ENCODE assay signal across 17 cellular contexts in genomic region chr9:124208571-124208970, GRCh38. TPM values are rescaled to one million over a fixed set of nuclear protein-coding genes. Genes with fewer than 3 reads are reported as not detected.
DNase-seq lines count a peak whose midpoint lies in the region; ATAC-seq and TF ChIP-seq lines count a peak whose summit lies in the region.
"Had no signal": no experiment of that assay in that cellular context is flagged by ENCODE, and none has a peak within 500 bp of the region (broad histone marks: within the 10 kb centered on the region; RNA-seq: fewer than 3 reads in every experiment).

No MANE protein-coding gene starts in this region.

- H3K9me3 Mint-ChIP-seq in activated CD8-positive, alpha-beta T cell treated with anti-CD3 and anti-CD28 coated beads, Interleukin-2, amount 10 ng/mL, durations not matched to agents 7 days and 5 days (ENCODE audit: insufficient read depth), result peaks cover 4% of the 10 kb centered on the region

- CTCF ChIA-PET in activated CD8-positive, alpha-beta T cell treated with anti-CD3 and anti-CD28 coated beads, Interleukin-2, amount 10 ng/mL, durations not matched to agents 7 days and 5 days (lab: Charles Lee), result interaction anchor here (0.8 kb wide), 1 partner anchor 8 kb away, joined by 3 read pairs; no protein-coding TSS in a partner anchor

- no peaks in the 10 kb centered on the region for H3K9me3 ChIP-seq in sigmoid colon
- H3K9me3 ChIP-seq: A549, left ventricle myocardium inferior, tibial artery had no signal

- ATAC-seq in HG02678 (IDR thresholded peaks at IDR 0.05; ENCODE audit: unreplicated experiment) (peak; percentile 45), GM18867 (IDR thresholded peaks at IDR 0.05; ENCODE audit: unreplicated experiment) (no peak)
- ATAC-seq in activated CD8-positive, alpha-beta T cell treated with anti-CD3 and anti-CD28 coated beads, Interleukin-2, amount 10 ng/mL, durations not matched to agents 7 days and 5 days, result peak; percentile 77

- H3K36me3 ChIP-seq in sigmoid colon, result no peaks in the 10 kb centered on the region
- H3K36me3 ChIP-seq: left ventricle myocardium inferior, tibial artery had no signal

- POLR2A ChIA-PET in activated CD8-positive, alpha-beta T cell treated with anti-CD3 and anti-CD28 coated beads, Interleukin-2, amount 10 ng/mL, durations not matched to agents 7 days and 5 days (lab: Charles Lee), result no interaction called here

- H3K4me1 ChIP-seq in sigmoid colon, result no peaks in the 10 kb centered on the region
- H3K4me1 ChIP-seq: A549, tibial artery had no signal

- 65 to 89% methylated on average over 3 of the region's 3 CpGs for WGBS in sigmoid colon, 2 donors

- no peak overlapping the region for H3K27ac ChIP-seq in sigmoid colon
- H3K27ac ChIP-seq: A549, left ventricle myocardium inferior, tibial artery had no signal

- no peak for TF ChIP-seq EP300 in sigmoid colon (IDR thresholded peaks at IDR 0.05)

- H3K36me3 Mint-ChIP-seq in activated CD8-positive, alpha-beta T cell treated with anti-CD3 and anti-CD28 coated beads, Interleukin-2, amount 10 ng/mL, durations not matched to agents 7 days and 5 days (ENCODE audit: low read depth), result peaks cover 19% of the 10 kb centered on the region

- no peaks in the 10 kb centered on the region for H3K27me3 Mint-ChIP-seq in activated CD8-positive, alpha-beta T cell treated with anti-CD3 and anti-CD28 coated beads, Interleukin-2, amount 10 ng/mL, durations not matched to agents 7 days and 5 days (ENCODE audit: low read depth)

- no peak overlapping the region for H3K4me3 ChIP-seq in sigmoid colon
- H3K4me3 ChIP-seq: A549, left ventricle myocardium inferior, tibial artery had no signal

- intact Hi-C loops in sigmoid colon (cut with DNase I), result no loop called here

- peak overlapping the region; percentile 76 for H3K27ac Mint-ChIP-seq in activated CD8-positive, alpha-beta T cell treated with anti-CD3 and anti-CD28 coated beads, Interleukin-2, amount 10 ng/mL, durations not matched to agents 7 days and 5 days

- TF ChIP-seq CTCF in sigmoid colon (IDR thresholded peaks at IDR 0.05), result no peak

- H3K4me3 Mint-ChIP-seq in activated CD8-positive, alpha-beta T cell treated with anti-CD3 and anti-CD28 coated beads, Interleukin-2, amount 10 ng/mL, durations not matched to agents 7 days and 5 days, result peak overlapping the region; percentile 16
- H3K4me3 Mint-ChIP-seq: H9 had no signal

- H3K4me1 Mint-ChIP-seq in activated CD8-positive, alpha-beta T cell treated with anti-CD3 and anti-CD28 coated beads, Interleukin-2, amount 10 ng/mL, durations not matched to agents 7 days and 5 days (ENCODE audit: low read depth), result peaks cover 72% of the 10 kb centered on the region

- DNase-seq in activated CD4-positive, alpha-beta T cell treated with anti-CD3 and anti-CD28 coated beads for 48 hours, result peak; percentile 24
- no peak for DNase-seq in activated CD4-positive, alpha-beta T cell treated with anti-CD3 and anti-CD28 coated beads for 1 hour
- peak; percentile 66 for DNase-seq in activated CD8-positive, alpha-beta T cell treated with anti-CD3 and anti-CD28 coated beads, Interleukin-2, amount 10 ng/mL, durations not matched to agents 7 days and 5 days
- DNase-seq in sigmoid colon (peak; percentile 39), NCI-H2227 treated with DMSO at 0.1 percent for 48 hours (lab: John Stamatoyannopoulos, UW) (no peak)
- DNase-seq in effector CD8-positive, alpha-beta T cell (lab: John Stamatoyannopoulos, UW), result no peak
- DNase-seq: caudate nucleus, DMS153, erythroblast, left ventricle myocardium inferior, NCI-H1417 treated with DMSO at 0.1 percent for 48 hours, NCI-H510A treated with DMSO at 0.1 percent for 48 hours, tibial artery had no signal

- H3K27me3 ChIP-seq in sigmoid colon, result no peaks in the 10 kb centered on the region

- no peak for TF ChIP-seq POLR2A in sigmoid colon (IDR thresholded peaks at IDR 0.05)

RNA-seq across cellular contexts. Expression of gene NEK6, which starts 49.2 kb away (rescaled TPM):
- total RNA-seq in activated CD8-positive, alpha-beta T cell treated with anti-CD3 and anti-CD28 coated beads, Interleukin-2, amount 10 ng/mL, durations not matched to agents 7 days and 5 days, result 10 to 100 TPM; 19.9 to 20.9 TPM
- total RNA-seq in sigmoid colon, result 10 to 100 TPM in 2 of 4 donors, 1 to 10 TPM in 2; 8.2 to 24.1 (median 14.2) TPM
- 10 to 100 TPM; 13.8 to 36.2 (median 24.7) TPM for polyA plus RNA-seq in sigmoid colon

Comparison
In these comparisons a context has a peak if more than half of its experiments do, and no peak if none do; other contexts are left out.
1. DNase-seq: peak in activated CD4-positive, alpha-beta T cell treated with anti-CD3 and anti-CD28 coated beads for 48 hours (single experiment), activated CD8-positive, alpha-beta T cell treated with anti-CD3 and anti-CD28 coated beads, Interleukin-2, amount 10 ng/mL, durations not matched to agents 7 days and 5 days (single experiment) and sigmoid colon (single experiment); none in activated CD4-positive, alpha-beta T cell treated with anti-CD3 and anti-CD28 coated beads for 1 hour (single experiment), NCI-H2227 treated with DMSO at 0.1 percent for 48 hours (single experiment) and effector CD8-positive, alpha-beta T cell (single experiment).